ENCODE assay signal across 7 cellular contexts in the genomic region with DNA sequence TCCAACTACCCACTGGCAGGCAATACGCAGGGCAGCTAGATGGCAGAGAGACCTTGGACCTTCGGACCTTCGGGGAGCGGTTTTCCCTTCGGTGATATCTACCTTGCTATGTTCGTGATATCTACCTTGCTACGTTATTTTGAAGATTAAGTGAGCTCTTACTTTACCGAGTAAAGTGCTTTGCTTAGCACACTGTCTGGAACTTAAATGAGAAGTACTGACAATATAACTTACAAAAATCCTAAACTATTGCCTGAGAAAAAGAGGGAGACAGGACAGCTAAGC. TPM values are rescaled to one million over a fixed set of nuclear protein-coding genes. Genes with fewer than 3 reads are reported as not detected.
DNase-seq lines count a peak whose midpoint lies in the region; ATAC-seq and TF ChIP-seq lines count a peak whose summit lies in the region.

No MANE protein-coding gene starts in this region.

- H3K9me3 ChIP-seq in Karpas-422 (ENCODE audit: low read length) (no peaks in the 10 kb centered on the region), endocrine pancreas (ENCODE audit: control insufficient read depth, low read length) (no peaks in the 10 kb centered on the region), ovary (no peaks in the 10 kb centered on the region)

- peak; percentile 2 for ATAC-seq in GM19468 (IDR thresholded peaks at IDR 0.05; ENCODE audit: extremely low read depth, unreplicated experiment)

- intact Hi-C loops in ovary (cut with DNase I) = loop anchor here in 3 of 4 donors (1.0 to 10.0 kb wide), 3 partner anchors 64 to 131 kb away; partner anchors contain the start of gene APLP2 (in 3 of the 3)

- H3K36me3 ChIP-seq in Karpas-422 (ENCODE audit: insufficient read depth, low read length) (no peaks in the 10 kb centered on the region), endocrine pancreas (ENCODE audit: control insufficient read depth, insufficient read depth, low read length) (no peaks in the 10 kb centered on the region), ovary (no peaks in the 10 kb centered on the region)

- no peak for TF ChIP-seq POLR2A in ovary (IDR thresholded peaks at IDR 0.05)

- H3K4me2 ChIP-seq in Karpas-422 (ENCODE audit: low read depth, low read length, poor library complexity, severe bottlenecking) = peak overlapping the region; percentile 94

- peaks cover 18% of the 10 kb centered on the region for H3K4me1 ChIP-seq in Karpas-422 (ENCODE audit: low read length)
- H3K4me1 ChIP-seq in endocrine pancreas (ENCODE audit: control insufficient read depth, insufficient read depth, low read length) = peaks cover 3% of the 10 kb centered on the region
- H3K4me1 ChIP-seq in ovary (ENCODE audit: insufficient read depth) = peaks cover 3% of the 10 kb centered on the region

- H3K9me2 ChIP-seq in Karpas-422 (replicated peaks; ENCODE audit: insufficient read depth, low read length) = no peaks in the 10 kb centered on the region

- H3K4me3 ChIP-seq in Karpas-422 (ENCODE audit: low read length) = peak overlapping the region; percentile 83
- H3K4me3 ChIP-seq in endocrine pancreas (ENCODE audit: control insufficient read depth, insufficient read depth, low read length) = peak overlapping the region; percentile 92
- H3K4me3 ChIP-seq in ovary = peak overlapping the region; percentile 89

- H3K27ac ChIP-seq in Karpas-422 (ENCODE audit: low read length) (peak overlapping the region; percentile 92), ovary (peak overlapping the region; percentile 96 to 99)

- peaks cover 24% of the 10 kb centered on the region for H3K79me2 ChIP-seq in Karpas-422 (ENCODE audit: low read length)

- peak overlapping the region; percentile 89 for H3K9ac ChIP-seq in Karpas-422 (ENCODE audit: low read length)
- H3K9ac ChIP-seq in endocrine pancreas (ENCODE audit: control insufficient read depth, insufficient read depth, low read length) = peak overlapping the region; percentile 97

- H3K27me3 ChIP-seq in Karpas-422 (ENCODE audit: low read length) (no peaks in the 10 kb centered on the region), endocrine pancreas (ENCODE audit: control insufficient read depth, insufficient read depth, low read length) (no peaks in the 10 kb centered on the region), ovary (no peaks in the 10 kb centered on the region)

- DNase-seq in Karpas-422 (no peak), ovary (no peak), NCI-H2081 treated with DMSO at 0.1 percent for 48 hours (lab: John Stamatoyannopoulos, UW) (no peak), NCI-H82 treated with DMSO at 0.1 percent for 48 hours (lab: John Stamatoyannopoulos, UW; ENCODE audit: unreplicated experiment) (no peak)
- no peak for DNase-seq in activated CD4-positive, CD25-positive, alpha-beta regulatory T cell treated with anti-CD3 and anti-CD28 coated beads, Interleukin-2, amount 50 U/mL, for 72 hours

- H2AFZ ChIP-seq in Karpas-422 (ENCODE audit: low read length) = peak overlapping the region; percentile 14; the same call in 1 of the 2 replicates

- TF ChIP-seq CTCF in ovary (IDR thresholded peaks at IDR 0.05) = no peak

- no peak for TF ChIP-seq EP300 in ovary (IDR thresholded peaks at IDR 0.05)

- no peaks in the 10 kb centered on the region for H4K20me1 ChIP-seq in Karpas-422 (ENCODE audit: insufficient read depth, low read depth, low read length)

- 2 to 5% (median 2%) methylated on average over 8 of the region's 8 CpGs for WGBS in ovary, 3 donors

RNA-seq across cellular contexts. Expression of gene PRDM10, which starts 1.0 kb away (rescaled TPM):
- total RNA-seq in Karpas-422 (2014; rRNA removed; shearing (Covaris generic); ENCODE audit: low replicate concordance) = 7.1 and 9.8 TPM in 2 replicates
- total RNA-seq in ovary = 1 to 10 TPM; 5.4 to 9.4 (median 8.2) TPM
- 1 to 10 TPM; 2.5 to 3.4 TPM for polyA plus RNA-seq in ovary
